ENCODE assay signal across 7 cellular contexts in genomic region chr3:132303341-132304201, GRCh38. TPM values are rescaled to one million over a fixed set of nuclear protein-coding genes. Genes with fewer than 3 reads are reported as not detected.
"Had no signal": no experiment of that assay in that cellular context is flagged by ENCODE, and none has a peak within 500 bp of the region (broad histone marks: within the 10 kb centered on the region; RNA-seq: fewer than 3 reads in every experiment).

No MANE protein-coding gene starts in this region.

RNA-seq across cellular contexts. Expression of gene ACP3, which starts 13.6 kb away (rescaled TPM):
- total RNA-seq: activated CD4-positive, alpha-beta T cell treated with anti-CD3 and anti-CD28 coated beads, Interleukin-2, amount 10 ng/mL, durations not matched to agents 24 days and 14 days; activated CD8-positive, alpha-beta memory T cell treated with anti-CD3 and anti-CD28 coated beads for 36 hours; activated CD8-positive, alpha-beta T cell treated with anti-CD3 and anti-CD28 coated beads for 36 hours; activated naive CD8-positive, alpha-beta T cell treated with anti-CD3 and anti-CD28 coated beads for 36 hours; activated T-cell treated with anti-CD3 and anti-CD28 coated beads, Interleukin-2, amount 50 U/mL, for 72 hours; activated T-helper 17 cell treated with anti-CD3 and anti-CD28 coated beads, Interleukin-2, amount 50 U/mL, for 72 hours; SJSA1 had no signal
